In genomic region chr7:6655636-6656385, GRCh38 we compare ENCODE assay signal across 12 cellular contexts.
"Had no signal": no experiment of that assay in that cellular context is flagged by ENCODE, and none has a peak within 500 bp of the region (broad histone marks: within the 10 kb centered on the region; RNA-seq: fewer than 3 reads in every experiment).

No MANE protein-coding gene starts in this region.

- H3K27me3 ChIP-seq: breast epithelium, foreskin keratinocyte, vagina had no signal

- H3K27ac ChIP-seq: breast epithelium, foreskin keratinocyte, left lung, vagina, VCaP had no signal

- FAIRE-seq: endothelial cell of umbilical vein, islet of Langerhans had no signal

- H3K4me1 ChIP-seq: breast epithelium, foreskin keratinocyte had no signal

- H3K4me3 ChIP-seq: breast epithelium, left lung, vagina had no signal

- DNase-seq: activated CD4-positive, alpha-beta T cell treated with anti-CD3 and anti-CD28 coated beads for 48 hours; activated naive CD4-positive, alpha-beta T cell; aorta; foreskin keratinocyte; mesenchymal stem cell; stimulated activated CD4-positive, alpha-beta T cell treated with anti-CD3 and anti-CD28 coated beads, Interleukin-4, amount 100 ng/mL, for 24 hours had no signal

- H3K9me3 ChIP-seq: vagina had no signal

- ATAC-seq: foreskin keratinocyte, left lung had no signal
